2 cellular contexts compared by ENCODE assay signal in the genomic region with DNA sequence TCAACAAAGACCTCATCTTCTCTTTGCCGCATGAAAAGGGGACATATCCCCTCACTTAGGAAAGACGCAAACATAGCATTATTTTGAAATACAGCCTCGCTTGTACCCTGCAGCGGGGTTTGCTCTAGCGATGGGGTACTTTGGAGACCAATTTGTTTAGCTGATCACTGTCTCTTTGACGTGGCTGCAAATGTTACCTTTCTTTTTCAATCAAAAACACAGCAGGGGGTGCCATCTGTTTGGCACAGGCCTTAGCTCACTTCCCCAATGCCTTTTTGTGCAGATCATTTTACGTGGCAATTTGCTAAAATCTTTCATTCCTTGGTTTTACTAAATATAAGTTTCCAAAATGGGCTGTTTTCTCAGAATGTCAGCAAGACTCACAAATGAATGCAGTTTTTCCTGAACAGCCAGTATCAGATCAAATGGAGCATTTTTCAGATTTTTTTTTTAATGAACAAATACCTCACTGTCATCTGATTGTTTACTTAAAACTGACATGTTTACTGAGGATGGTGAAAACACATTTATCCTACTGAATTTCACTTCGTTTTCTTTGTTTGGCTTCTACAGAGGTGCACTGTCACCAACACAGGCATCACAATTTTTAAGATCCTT.
TF ChIP-seq lines count a peak whose summit lies in the region.

No MANE protein-coding gene starts in this region.

TF ChIP-seq in WTC11, 78 proteins besides CTCF, POLR2A, EP300 and RAD21 (continued from another document and continues in another):
- TF ChIP-seq, protein P1, sequence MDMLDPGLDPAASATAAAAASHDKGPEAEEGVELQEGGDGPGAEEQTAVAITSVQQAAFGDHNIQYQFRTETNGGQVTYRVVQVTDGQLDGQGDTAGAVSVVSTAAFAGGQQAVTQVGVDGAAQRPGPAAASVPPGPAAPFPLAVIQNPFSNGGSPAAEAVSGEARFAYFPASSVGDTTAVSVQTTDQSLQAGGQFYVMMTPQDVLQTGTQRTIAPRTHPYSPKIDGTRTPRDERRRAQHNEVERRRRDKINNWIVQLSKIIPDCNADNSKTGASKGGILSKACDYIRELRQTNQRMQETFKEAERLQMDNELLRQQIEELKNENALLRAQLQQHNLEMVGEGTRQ (CRISPR knock-in tag; IDR thresholded peaks at IDR 0.05), result no peak
- TF ChIP-seq, protein P2, sequence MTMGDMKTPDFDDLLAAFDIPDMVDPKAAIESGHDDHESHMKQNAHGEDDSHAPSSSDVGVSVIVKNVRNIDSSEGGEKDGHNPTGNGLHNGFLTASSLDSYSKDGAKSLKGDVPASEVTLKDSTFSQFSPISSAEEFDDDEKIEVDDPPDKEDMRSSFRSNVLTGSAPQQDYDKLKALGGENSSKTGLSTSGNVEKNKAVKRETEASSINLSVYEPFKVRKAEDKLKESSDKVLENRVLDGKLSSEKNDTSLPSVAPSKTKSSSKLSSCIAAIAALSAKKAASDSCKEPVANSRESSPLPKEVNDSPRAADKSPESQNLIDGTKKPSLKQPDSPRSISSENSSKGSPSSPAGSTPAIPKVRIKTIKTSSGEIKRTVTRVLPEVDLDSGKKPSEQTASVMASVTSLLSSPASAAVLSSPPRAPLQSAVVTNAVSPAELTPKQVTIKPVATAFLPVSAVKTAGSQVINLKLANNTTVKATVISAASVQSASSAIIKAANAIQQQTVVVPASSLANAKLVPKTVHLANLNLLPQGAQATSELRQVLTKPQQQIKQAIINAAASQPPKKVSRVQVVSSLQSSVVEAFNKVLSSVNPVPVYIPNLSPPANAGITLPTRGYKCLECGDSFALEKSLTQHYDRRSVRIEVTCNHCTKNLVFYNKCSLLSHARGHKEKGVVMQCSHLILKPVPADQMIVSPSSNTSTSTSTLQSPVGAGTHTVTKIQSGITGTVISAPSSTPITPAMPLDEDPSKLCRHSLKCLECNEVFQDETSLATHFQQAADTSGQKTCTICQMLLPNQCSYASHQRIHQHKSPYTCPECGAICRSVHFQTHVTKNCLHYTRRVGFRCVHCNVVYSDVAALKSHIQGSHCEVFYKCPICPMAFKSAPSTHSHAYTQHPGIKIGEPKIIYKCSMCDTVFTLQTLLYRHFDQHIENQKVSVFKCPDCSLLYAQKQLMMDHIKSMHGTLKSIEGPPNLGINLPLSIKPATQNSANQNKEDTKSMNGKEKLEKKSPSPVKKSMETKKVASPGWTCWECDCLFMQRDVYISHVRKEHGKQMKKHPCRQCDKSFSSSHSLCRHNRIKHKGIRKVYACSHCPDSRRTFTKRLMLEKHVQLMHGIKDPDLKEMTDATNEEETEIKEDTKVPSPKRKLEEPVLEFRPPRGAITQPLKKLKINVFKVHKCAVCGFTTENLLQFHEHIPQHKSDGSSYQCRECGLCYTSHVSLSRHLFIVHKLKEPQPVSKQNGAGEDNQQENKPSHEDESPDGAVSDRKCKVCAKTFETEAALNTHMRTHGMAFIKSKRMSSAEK (CRISPR knock-in tag; IDR thresholded peaks at IDR 0.05; ENCODE audit: borderline replicate concordance), result no peak
- TF ChIP-seq GRHL2 (CRISPR knock-in tag; IDR thresholded peaks at IDR 0.05; ENCODE audit: insufficient replicate concordance, severe bottlenecking) (no peak), ZNF671 (CRISPR knock-in tag; IDR thresholded peaks at IDR 0.05) (no peak), ZNF396 (CRISPR knock-in tag; IDR thresholded peaks at IDR 0.05; ENCODE audit: borderline replicate concordance) (no peak), HMGA2 (CRISPR knock-in tag; IDR thresholded peaks at IDR 0.05) (no peak), ZNF138 (CRISPR knock-in tag; conservative IDR thresholded peaks at IDR 0.05) (no peak), ZNF232 (CRISPR knock-in tag; IDR thresholded peaks at IDR 0.05) (no peak), TEAD4 (CRISPR knock-in tag; IDR thresholded peaks at IDR 0.05) (no peak), SMAD4 (CRISPR knock-in tag; IDR thresholded peaks at IDR 0.05) (no peak), KAT7 (CRISPR knock-in tag; IDR thresholded peaks at IDR 0.05; ENCODE audit: borderline replicate concordance) (no peak), ZNF263 (CRISPR knock-in tag; IDR thresholded peaks at IDR 0.05; ENCODE audit: low read depth) (no peak), RELA (CRISPR knock-in tag; IDR thresholded peaks at IDR 0.05; ENCODE audit: borderline replicate concordance) (no peak)
- TF ChIP-seq, protein P3, sequence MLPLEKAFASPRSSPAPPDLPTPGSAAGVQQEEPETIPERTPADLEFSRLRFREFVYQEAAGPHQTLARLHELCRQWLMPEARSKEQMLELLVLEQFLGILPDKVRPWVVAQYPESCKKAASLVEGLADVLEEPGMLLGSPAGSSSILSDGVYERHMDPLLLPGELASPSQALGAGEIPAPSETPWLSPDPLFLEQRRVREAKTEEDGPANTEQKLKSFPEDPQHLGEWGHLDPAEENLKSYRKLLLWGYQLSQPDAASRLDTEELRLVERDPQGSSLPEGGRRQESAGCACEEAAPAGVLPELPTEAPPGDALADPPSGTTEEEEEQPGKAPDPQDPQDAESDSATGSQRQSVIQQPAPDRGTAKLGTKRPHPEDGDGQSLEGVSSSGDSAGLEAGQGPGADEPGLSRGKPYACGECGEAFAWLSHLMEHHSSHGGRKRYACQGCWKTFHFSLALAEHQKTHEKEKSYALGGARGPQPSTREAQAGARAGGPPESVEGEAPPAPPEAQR (CRISPR knock-in tag; IDR thresholded peaks at IDR 0.05), result no peak
- TF ChIP-seq, protein P4, sequence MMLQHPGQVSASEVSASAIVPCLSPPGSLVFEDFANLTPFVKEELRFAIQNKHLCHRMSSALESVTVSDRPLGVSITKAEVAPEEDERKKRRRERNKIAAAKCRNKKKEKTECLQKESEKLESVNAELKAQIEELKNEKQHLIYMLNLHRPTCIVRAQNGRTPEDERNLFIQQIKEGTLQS (CRISPR knock-in tag; conservative IDR thresholded peaks at IDR 0.05), result no peak
- TF ChIP-seq, protein P5, sequence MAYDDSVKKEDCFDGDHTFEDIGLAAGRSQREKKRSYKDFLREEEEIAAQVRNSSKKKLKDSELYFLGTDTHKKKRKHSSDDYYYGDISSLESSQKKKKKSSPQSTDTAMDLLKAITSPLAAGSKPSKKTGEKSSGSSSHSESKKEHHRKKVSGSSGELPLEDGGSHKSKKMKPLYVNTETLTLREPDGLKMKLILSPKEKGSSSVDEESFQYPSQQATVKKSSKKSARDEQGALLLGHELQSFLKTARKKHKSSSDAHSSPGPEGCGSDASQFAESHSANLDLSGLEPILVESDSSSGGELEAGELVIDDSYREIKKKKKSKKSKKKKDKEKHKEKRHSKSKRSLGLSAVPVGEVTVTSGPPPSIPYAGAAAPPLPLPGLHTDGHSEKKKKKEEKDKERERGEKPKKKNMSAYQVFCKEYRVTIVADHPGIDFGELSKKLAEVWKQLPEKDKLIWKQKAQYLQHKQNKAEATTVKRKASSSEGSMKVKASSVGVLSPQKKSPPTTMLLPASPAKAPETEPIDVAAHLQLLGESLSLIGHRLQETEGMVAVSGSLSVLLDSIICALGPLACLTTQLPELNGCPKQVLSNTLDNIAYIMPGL (CRISPR knock-in tag; IDR thresholded peaks at IDR 0.05), result no peak
- TF ChIP-seq, protein P6, sequence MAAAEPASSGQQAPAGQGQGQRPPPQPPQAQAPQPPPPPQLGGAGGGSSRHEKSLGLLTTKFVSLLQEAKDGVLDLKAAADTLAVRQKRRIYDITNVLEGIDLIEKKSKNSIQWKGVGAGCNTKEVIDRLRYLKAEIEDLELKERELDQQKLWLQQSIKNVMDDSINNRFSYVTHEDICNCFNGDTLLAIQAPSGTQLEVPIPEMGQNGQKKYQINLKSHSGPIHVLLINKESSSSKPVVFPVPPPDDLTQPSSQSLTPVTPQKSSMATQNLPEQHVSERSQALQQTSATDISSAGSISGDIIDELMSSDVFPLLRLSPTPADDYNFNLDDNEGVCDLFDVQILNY (CRISPR knock-in tag; IDR thresholded peaks at IDR 0.05), result no peak

TF ChIP-seq in neural cell, 6 proteins besides CTCF, POLR2A, EP300 and RAD21 (continued from another document):
- TF ChIP-seq, protein P7, sequence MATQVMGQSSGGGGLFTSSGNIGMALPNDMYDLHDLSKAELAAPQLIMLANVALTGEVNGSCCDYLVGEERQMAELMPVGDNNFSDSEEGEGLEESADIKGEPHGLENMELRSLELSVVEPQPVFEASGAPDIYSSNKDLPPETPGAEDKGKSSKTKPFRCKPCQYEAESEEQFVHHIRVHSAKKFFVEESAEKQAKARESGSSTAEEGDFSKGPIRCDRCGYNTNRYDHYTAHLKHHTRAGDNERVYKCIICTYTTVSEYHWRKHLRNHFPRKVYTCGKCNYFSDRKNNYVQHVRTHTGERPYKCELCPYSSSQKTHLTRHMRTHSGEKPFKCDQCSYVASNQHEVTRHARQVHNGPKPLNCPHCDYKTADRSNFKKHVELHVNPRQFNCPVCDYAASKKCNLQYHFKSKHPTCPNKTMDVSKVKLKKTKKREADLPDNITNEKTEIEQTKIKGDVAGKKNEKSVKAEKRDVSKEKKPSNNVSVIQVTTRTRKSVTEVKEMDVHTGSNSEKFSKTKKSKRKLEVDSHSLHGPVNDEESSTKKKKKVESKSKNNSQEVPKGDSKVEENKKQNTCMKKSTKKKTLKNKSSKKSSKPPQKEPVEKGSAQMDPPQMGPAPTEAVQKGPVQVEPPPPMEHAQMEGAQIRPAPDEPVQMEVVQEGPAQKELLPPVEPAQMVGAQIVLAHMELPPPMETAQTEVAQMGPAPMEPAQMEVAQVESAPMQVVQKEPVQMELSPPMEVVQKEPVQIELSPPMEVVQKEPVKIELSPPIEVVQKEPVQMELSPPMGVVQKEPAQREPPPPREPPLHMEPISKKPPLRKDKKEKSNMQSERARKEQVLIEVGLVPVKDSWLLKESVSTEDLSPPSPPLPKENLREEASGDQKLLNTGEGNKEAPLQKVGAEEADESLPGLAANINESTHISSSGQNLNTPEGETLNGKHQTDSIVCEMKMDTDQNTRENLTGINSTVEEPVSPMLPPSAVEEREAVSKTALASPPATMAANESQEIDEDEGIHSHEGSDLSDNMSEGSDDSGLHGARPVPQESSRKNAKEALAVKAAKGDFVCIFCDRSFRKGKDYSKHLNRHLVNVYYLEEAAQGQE (IDR thresholded peaks at IDR 0.05; ENCODE audit: borderline replicate concordance), result no peak
